In genomic region chr6:87393026-87393622, GRCh38 we compare ENCODE assay signal across 8 cellular contexts. TPM values are rescaled to one million over a fixed set of nuclear protein-coding genes. Genes with fewer than 3 reads are reported as not detected.
A peak's percentile ranks its signal among the peaks of the same experiment; 100 is the strongest.
DNase-seq lines count a peak whose midpoint lies in the region; ATAC-seq, FAIRE-seq and TF ChIP-seq lines count a peak whose summit lies in the region.

No MANE protein-coding gene starts in this region.

- no peak for TF ChIP-seq POLR2A in GM12892 (IDR thresholded peaks at IDR 0.05; ENCODE audit: low read depth, low read length)

- H3K27ac Mint-ChIP-seq in chondrocyte (ENCODE audit: unreplicated experiment): no peak overlapping the region
- peak overlapping the region in 1 of 2 donors; percentile 61 for H3K27ac Mint-ChIP-seq in stimulated activated naive CD8-positive, alpha-beta T cell treated with anti-CD3 and anti-CD28 coated beads, Interleukin-15, amount 100 ng/mL, for 72 hours

- H3K27me3 Mint-ChIP-seq in chondrocyte (ENCODE audit: low read depth): no peaks in the 10 kb centered on the region
- no peaks in the 10 kb centered on the region for H3K27me3 Mint-ChIP-seq in stimulated activated naive CD8-positive, alpha-beta T cell treated with anti-CD3 and anti-CD28 coated beads, Interleukin-15, amount 100 ng/mL, for 72 hours

- BruUV-seq in A673 (replicated peaks; lab: Mats Ljungman, UMichigan): no TSS peak

- H3K27ac ChIP-seq in A673 (ENCODE audit: low read depth, low read length, poor library complexity, severe bottlenecking): no peak overlapping the region
- H3K27ac ChIP-seq in liver (ENCODE audit: low read depth in 1 of 2, low read length in 2 of 2): no peak overlapping the region

- TF ChIP-seq CTCF in A673 (conservative IDR thresholded peaks at IDR 0.05; ENCODE audit: low read depth, low read length) (peak; percentile 73), chondrocyte (IDR thresholded peaks at IDR 0.05) (peak; percentile 88), liver (IDR thresholded peaks at IDR 0.05; ENCODE audit: low read depth, low read length, missing input control) (peak; percentile 81)

- H3K9me3 Mint-ChIP-seq in chondrocyte (ENCODE audit: low read depth): no peaks in the 10 kb centered on the region
- no peaks in the 10 kb centered on the region for H3K9me3 Mint-ChIP-seq in stimulated activated naive CD8-positive, alpha-beta T cell treated with anti-CD3 and anti-CD28 coated beads, Interleukin-15, amount 100 ng/mL, for 72 hours

- POLR2A ChIA-PET in A673 (lab: Charles Lee; ENCODE audit: low non-redundant PET): no interaction called here

- no peak overlapping the region for H3K4me3 Mint-ChIP-seq in chondrocyte (ENCODE audit: unreplicated experiment)
- no peak overlapping the region for H3K4me3 Mint-ChIP-seq in stimulated activated naive CD8-positive, alpha-beta T cell treated with anti-CD3 and anti-CD28 coated beads, Interleukin-15, amount 100 ng/mL, for 72 hours

- H3K36me3 ChIP-seq in A673 (ENCODE audit: insufficient read depth, low read length, poor library complexity, severe bottlenecking) (no peaks in the 10 kb centered on the region), liver (ENCODE audit: control insufficient read depth in 4 of 4, insufficient read depth in 3 of 4, low read depth in 1 of 4, low read length in 3 of 4) (no peaks in the 10 kb centered on the region)

- CTCF ChIA-PET in A673 (lab: Charles Lee): interaction anchor here (0.5 to 0.6 kb wide), 4 partner anchors 16 to 678 kb away, joined by 3 to 7 read pairs (median 3); no protein-coding TSS in a partner anchor

- H3K36me3 Mint-ChIP-seq in chondrocyte (ENCODE audit: low read depth): no peaks in the 10 kb centered on the region

- H3K9ac ChIP-seq in liver (ENCODE audit: low read depth in 1 of 2, low read length in 2 of 2): no peak overlapping the region

- DNase-seq in A673 (ENCODE audit: low spot score) (peak; percentile 78), GM12892 (ENCODE audit: insufficient read length) (no peak), NCI-H146 (lab: John Stamatoyannopoulos, UW) (peak; percentile 79), SKM-1 treated with dmso at 0.1 percent for 144 hours (lab: John Stamatoyannopoulos, UW; ENCODE audit: unreplicated experiment) (peak; percentile 79), chondrocyte (ENCODE audit: low spot score) (no peak)
- DNase-seq in stimulated activated naive CD8-positive, alpha-beta T cell treated with anti-CD3 and anti-CD28 coated beads, Interleukin-15, amount 100 ng/mL, for 72 hours: peak; percentile 31 to 41

- peak; percentile 87 for FAIRE-seq in GM12892 (lab: Jason Lieb, UNC)

- TF ChIP-seq RAD21 in liver (IDR thresholded peaks at IDR 0.05): peak; percentile 90 to 91

- ATAC-seq in HG02852 (IDR thresholded peaks at IDR 0.05; ENCODE audit: unreplicated experiment): peak; percentile 66
- ATAC-seq in stimulated activated naive CD8-positive, alpha-beta T cell treated with anti-CD3 and anti-CD28 coated beads, Interleukin-15, amount 100 ng/mL, for 72 hours: peak; percentile 89

- intact Hi-C loops in A673 (cut with micrococcal nuclease; ENCODE audit: unreplicated experiment): loop anchor here (5.0 to 10.0 kb wide), 5 partner anchors 256 to 1472 kb away; no protein-coding TSS in a partner anchor

- H3K27me3 ChIP-seq in A673 (replicated peaks; ENCODE audit: insufficient read depth, low read depth, low read length, poor library complexity) (no peaks in the 10 kb centered on the region), liver (ENCODE audit: control insufficient read depth in 4 of 4, insufficient read depth in 4 of 4, low read length in 3 of 4) (no peaks in the 10 kb centered on the region)

- H3K9me3 ChIP-seq in A673 (ENCODE audit: low read depth, low read length, poor library complexity, severe bottlenecking) (no peaks in the 10 kb centered on the region), liver (ENCODE audit: control insufficient read depth in 4 of 4, low read length in 3 of 4) (no peaks in the 10 kb centered on the region)

- H3K4me1 ChIP-seq in A673 (ENCODE audit: insufficient read depth, low read length, poor library complexity, severe bottlenecking): no peaks in the 10 kb centered on the region
- peaks cover 0 to 5% (median 0%) of the 10 kb centered on the region in 4 donors for H3K4me1 ChIP-seq in liver (ENCODE audit: control insufficient read depth in 4 of 4, insufficient read depth in 4 of 4, low read length in 3 of 4)

- H3K4me3 ChIP-seq in A673 (ENCODE audit: low read depth, low read length, poor library complexity, severe bottlenecking) (no peak overlapping the region), liver (ENCODE audit: low read depth in 1 of 3, low read length in 3 of 3) (no peak overlapping the region)

- 1% methylated on average over 2 of the region's 2 CpGs for WGBS in liver

- no peaks in the 10 kb centered on the region for H3K4me1 Mint-ChIP-seq in chondrocyte (ENCODE audit: low read depth)
- H3K4me1 Mint-ChIP-seq in stimulated activated naive CD8-positive, alpha-beta T cell treated with anti-CD3 and anti-CD28 coated beads, Interleukin-15, amount 100 ng/mL, for 72 hours: no peaks in the 10 kb centered on the region

TF ChIP-seq in liver, 16 proteins besides CTCF, POLR2A, EP300 and RAD21:
- TF ChIP-seq ZBTB33 (IDR thresholded peaks at IDR 0.05) (no peak), YY1 (IDR thresholded peaks at IDR 0.05) (no peak), FOXA1 (IDR thresholded peaks at IDR 0.05) (no peak), HNF4A (conservative IDR thresholded peaks at IDR 0.05) (no peak), TAF1 (conservative IDR thresholded peaks at IDR 0.05) (no peak), MAX (IDR thresholded peaks at IDR 0.05) (no peak), GABPA (IDR thresholded peaks at IDR 0.05 in 1 of 2, conservative IDR thresholded peaks at IDR 0.05 in 1 of 2) (no peak), ATF3 (IDR thresholded peaks at IDR 0.05) (no peak), SP1 (IDR thresholded peaks at IDR 0.05) (no peak), REST (IDR thresholded peaks at IDR 0.05) (no peak), HNF4G (IDR thresholded peaks at IDR 0.05) (no peak)

RNA-seq across cellular contexts. Expression of gene CFAP206, which starts 14.6 kb away (rescaled TPM):
- 0.61 TPM in 1 of 2 replicates, not detected in the other for total RNA-seq in A673 (2021)
- 0.08 TPM for polyA plus RNA-seq in GM12892 (2012; ENCODE audit: missing spikeins)
- 0.12 to 0.73 TPM (median 0.44 TPM) in 3 replicates for total RNA-seq in chondrocyte
- under 1 TPM in 1 of 2 donors, not detected in 1; 0.42 TPM for total RNA-seq in liver
- polyA plus RNA-seq in liver: under 1 TPM; 0.08 to 0.11 TPM

RNA-seq across cellular contexts. Expression of gene C6orf163, which starts 48.5 kb away (rescaled TPM):
- total RNA-seq in A673 (2021) (2.1 TPM in 2 replicates), chondrocyte (1.2 to 3.3 TPM (median 1.7 TPM) in 3 replicates), liver (1 to 10 TPM in 1 of 2 donors, under 1 TPM in 1; 0.79 to 3.0 TPM)
- 1.6 TPM for polyA plus RNA-seq in GM12892 (2012; ENCODE audit: missing spikeins)
- polyA plus RNA-seq in liver: under 1 TPM; 0.09 to 0.56 TPM

Comparison
In these comparisons a context has a peak if more than half of its experiments do, and no peak if none do; other contexts are left out.
1. DNase-seq: peak in A673 (single experiment), NCI-H146 (single experiment), SKM-1 treated with dmso at 0.1 percent for 144 hours (single experiment) and stimulated activated naive CD8-positive, alpha-beta T cell treated with anti-CD3 and anti-CD28 coated beads, Interleukin-15, amount 100 ng/mL, for 72 hours (2 of 2); none in GM12892 (single experiment) and chondrocyte (single experiment).
2. Peak in every context shown above with its lines, with median percentiles within 50 percentile points of each other: CTCF ChIP-seq.